Comparison of ENCODE assay signal across 23 cellular contexts in the genomic region with DNA sequence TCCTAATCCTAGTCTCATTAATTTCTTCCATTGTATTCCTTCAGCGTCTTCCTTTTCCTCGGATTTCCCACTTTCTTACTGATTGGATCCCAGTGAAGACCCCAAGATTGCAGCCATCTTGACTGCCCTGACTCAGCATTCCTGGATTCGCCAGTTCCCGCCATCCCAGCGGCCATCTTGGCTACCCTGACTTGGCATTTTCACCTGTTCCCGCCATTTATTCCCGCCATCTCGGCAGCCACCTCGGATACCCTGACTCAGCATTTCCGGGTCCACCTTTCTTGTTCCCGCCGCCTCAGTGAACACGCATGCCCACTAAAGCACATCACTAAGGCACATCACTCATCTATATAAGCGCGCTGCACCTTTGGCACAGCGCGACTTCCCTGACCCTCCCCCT. TPM values are rescaled to one million over a fixed set of nuclear protein-coding genes. Genes with fewer than 3 reads are reported as not detected.
DNase-seq lines count a peak whose midpoint lies in the region; ATAC-seq and TF ChIP-seq lines count a peak whose summit lies in the region.
"Had no signal": no experiment of that assay in that cellular context is flagged by ENCODE, and none has a peak within 500 bp of the region (broad histone marks: within the 10 kb centered on the region; RNA-seq: fewer than 3 reads in every experiment).

No MANE protein-coding gene starts in this region.

- peaks cover 4% of the 10 kb centered on the region for H3K9me2 ChIP-seq in GM23338 (ENCODE audit: insufficient read depth)

- H4K20me1 ChIP-seq in GM23338 (replicated peaks; ENCODE audit: insufficient read depth) = no peaks in the 10 kb centered on the region
- H4K20me1 ChIP-seq: BLaER1 had no signal

- BruUV-seq in MCF 10A (replicated peaks; lab: Mats Ljungman, UMichigan) = no TSS peak

- H3K79me2 ChIP-seq in GM23338 (replicated peaks; ENCODE audit: insufficient read depth) = no peaks in the 10 kb centered on the region

- intact Hi-C loops in MCF 10A (cut with micrococcal nuclease) = no loop called here

- peaks cover 24% of the 10 kb centered on the region for H3K36me3 Mint-ChIP-seq in GM23338 (ENCODE audit: low read depth)
- H3K36me3 Mint-ChIP-seq in chondrocyte (ENCODE audit: low read depth) = no peaks in the 10 kb centered on the region
- no peaks in the 10 kb centered on the region for H3K36me3 Mint-ChIP-seq in MCF 10A (ENCODE audit: insufficient read depth, unreplicated experiment)
- no peaks in the 10 kb centered on the region for H3K36me3 Mint-ChIP-seq in activated T-helper 17 cell treated with anti-CD3 and anti-CD28 coated beads, Interleukin-2, amount 50 U/mL, for 72 hours (ENCODE audit: low read depth)
- H3K36me3 Mint-ChIP-seq in activated T-cell treated with anti-CD3 and anti-CD28 coated beads, Interleukin-2, amount 50 U/mL, for 72 hours (ENCODE audit: insufficient read depth in 2 of 2) = peaks cover 0 to 3% of the 10 kb centered on the region in 2 donors

- DNase-seq in GM23338 (ENCODE audit: low spot score) (peak; percentile 34), NCI-H1930 (lab: John Stamatoyannopoulos, UW) (peak; percentile 75 to 76), chondrocyte (ENCODE audit: low spot score) (peak; percentile 38), MCF 10A (ENCODE audit: unreplicated experiment) (no peak)
- no peak for DNase-seq in activated T-cell treated with anti-CD3 and anti-CD28 coated beads, Interleukin-2, amount 50 U/mL, for 72 hours
- DNase-seq: ACHN; CD4-positive, alpha-beta T cell; COR-L47; DMS79; NCI-H1105; NCI-H146; NCI-H2029 treated with DMSO at 0.1 percent for 48 hours; NCI-H2171; NCI-H524 treated with DMSO at 0.1 percent for 48 hours; SHP77 treated with DMSO at 0.1 percent for 48 hours had no signal

- no peaks in the 10 kb centered on the region for H3F3A ChIP-seq in GM23338 (replicated peaks; ENCODE audit: low read depth)

- CTCF ChIA-PET in MCF 10A (lab: Yijun Ruan, JAX) = no interaction called here

- no peak overlapping the region for H3K4me2 ChIP-seq in GM23338
- H3K4me2 ChIP-seq: BLaER1, KMS-11 had no signal

- POLR2A ChIA-PET in MCF 10A (lab: Yijun Ruan, JAX) = no interaction called here

- H3K27me3 Mint-ChIP-seq in GM23338 (ENCODE audit: insufficient read depth, low read depth, poor library complexity) (peaks cover 11% of the 10 kb centered on the region), chondrocyte (ENCODE audit: low read depth) (no peaks in the 10 kb centered on the region), MCF 10A (ENCODE audit: insufficient read depth, unreplicated experiment) (no peaks in the 10 kb centered on the region)
- peaks cover 5% of the 10 kb centered on the region for H3K27me3 Mint-ChIP-seq in activated T-helper 17 cell treated with anti-CD3 and anti-CD28 coated beads, Interleukin-2, amount 50 U/mL, for 72 hours
- H3K27me3 Mint-ChIP-seq in activated T-cell treated with anti-CD3 and anti-CD28 coated beads, Interleukin-2, amount 50 U/mL, for 72 hours (ENCODE audit: low read depth) = no peaks in the 10 kb centered on the region
- H3K27me3 Mint-ChIP-seq: CD4-positive, alpha-beta T cell had no signal

- H3K27ac Mint-ChIP-seq in GM23338 (peak overlapping the region; percentile 94), chondrocyte (ENCODE audit: unreplicated experiment) (no peak overlapping the region), MCF 10A (ENCODE audit: low read depth, unreplicated experiment) (no peak overlapping the region)
- H3K27ac Mint-ChIP-seq in activated T-helper 17 cell treated with anti-CD3 and anti-CD28 coated beads, Interleukin-2, amount 50 U/mL, for 72 hours = no peak overlapping the region
- H3K27ac Mint-ChIP-seq in activated T-cell treated with anti-CD3 and anti-CD28 coated beads, Interleukin-2, amount 50 U/mL, for 72 hours = no peak overlapping the region
- H3K27ac Mint-ChIP-seq: CD4-positive, alpha-beta T cell had no signal

- no peaks in the 10 kb centered on the region for H3K4me1 ChIP-seq in GM23338 (ENCODE audit: insufficient read depth)
- H3K4me1 ChIP-seq: BLaER1, HAP-1 had no signal

- no peaks in the 10 kb centered on the region for H3K36me3 ChIP-seq in GM23338 (ENCODE audit: insufficient read depth)
- H3K36me3 ChIP-seq: BLaER1, HAP-1 had no signal

- H3K4me3 ChIP-seq in GM23338 = no peak overlapping the region
- H3K4me3 ChIP-seq: BLaER1, HAP-1, SK-N-MC had no signal

- H3K27ac ChIP-seq in GM23338 (ENCODE audit: low read depth) = no peak overlapping the region
- H3K27ac ChIP-seq: BLaER1, HL-60, KMS-11, RWPE1, SK-N-MC had no signal

- TF ChIP-seq CTCF in GM23338 (conservative IDR thresholded peaks at IDR 0.05; ENCODE audit: low read depth in 2 of 2) = no peak
- no peak for TF ChIP-seq CTCF in chondrocyte (IDR thresholded peaks at IDR 0.05)
- TF ChIP-seq CTCF in MCF 10A (IDR thresholded peaks at IDR 0.05; ENCODE audit: unreplicated experiment) = no peak

- H3K9me3 Mint-ChIP-seq in GM23338 (peaks cover 52% of the 10 kb centered on the region), chondrocyte (ENCODE audit: low read depth) (peaks cover 65% of the 10 kb centered on the region), MCF 10A (ENCODE audit: unreplicated experiment) (peaks cover 48% of the 10 kb centered on the region)
- H3K9me3 Mint-ChIP-seq in activated T-helper 17 cell treated with anti-CD3 and anti-CD28 coated beads, Interleukin-2, amount 50 U/mL, for 72 hours = peaks cover 25% of the 10 kb centered on the region
- peaks cover 7 to 10% of the 10 kb centered on the region in 2 donors for H3K9me3 Mint-ChIP-seq in activated T-cell treated with anti-CD3 and anti-CD28 coated beads, Interleukin-2, amount 50 U/mL, for 72 hours

- H2AFZ ChIP-seq in GM23338 = 0 out of 2 replicates have a peak overlapping the region, but pooled peaks have one; percentile 38

- ATAC-seq in GM23338 = no peak
- no peak for ATAC-seq in activated T-helper 17 cell treated with anti-CD3 and anti-CD28 coated beads, Interleukin-2, amount 50 U/mL, for 72 hours (replicated peaks)
- no peak for ATAC-seq in activated T-cell treated with anti-CD3 and anti-CD28 coated beads, Interleukin-2, amount 50 U/mL, for 72 hours (replicated peaks in 1 of 2)

- no peak overlapping the region for H3K4me3 Mint-ChIP-seq in GM23338
- no peak overlapping the region for H3K4me3 Mint-ChIP-seq in chondrocyte (ENCODE audit: unreplicated experiment)
- H3K4me3 Mint-ChIP-seq in MCF 10A (ENCODE audit: unreplicated experiment) = no peak overlapping the region
- H3K4me3 Mint-ChIP-seq in activated T-helper 17 cell treated with anti-CD3 and anti-CD28 coated beads, Interleukin-2, amount 50 U/mL, for 72 hours = no peak overlapping the region
- H3K4me3 Mint-ChIP-seq in activated T-cell treated with anti-CD3 and anti-CD28 coated beads, Interleukin-2, amount 50 U/mL, for 72 hours = no peak overlapping the region
- H3K4me3 Mint-ChIP-seq: CD4-positive, alpha-beta T cell had no signal

- no peaks in the 10 kb centered on the region for H3K27me3 ChIP-seq in GM23338 (ENCODE audit: insufficient read depth)
- H3K27me3 ChIP-seq: BLaER1 had no signal

- H3K4me1 Mint-ChIP-seq in GM23338 = no peaks in the 10 kb centered on the region
- no peaks in the 10 kb centered on the region for H3K4me1 Mint-ChIP-seq in chondrocyte (ENCODE audit: low read depth)
- H3K4me1 Mint-ChIP-seq in MCF 10A (ENCODE audit: insufficient read depth, unreplicated experiment) = no peaks in the 10 kb centered on the region
- H3K4me1 Mint-ChIP-seq in activated T-helper 17 cell treated with anti-CD3 and anti-CD28 coated beads, Interleukin-2, amount 50 U/mL, for 72 hours = no peaks in the 10 kb centered on the region
- H3K4me1 Mint-ChIP-seq in activated T-cell treated with anti-CD3 and anti-CD28 coated beads, Interleukin-2, amount 50 U/mL, for 72 hours (ENCODE audit: low read depth) = no peaks in the 10 kb centered on the region

TF ChIP-seq in GM23338, 12 proteins besides CTCF, POLR2A, EP300 and RAD21 (continues in another document):
- TF ChIP-seq STAT1 (IDR thresholded peaks at IDR 0.05; ENCODE audit: unreplicated experiment) = no peak

RNA-seq across cellular contexts. Expression of a gene that starts 13.8 kb away (rescaled TPM):
- not detected in 2 replicates for total RNA-seq in GM23338 (2014; rRNA removed; shearing (Covaris generic))
- not detected in 2 replicates for polyA plus RNA-seq in GM23338 (2016; fragmentation: Nextera tagmentation; extraction: Ambion mirVana)
- total RNA-seq in chondrocyte (not detected in 3 replicates), MCF 10A (2022) (not detected in 2 replicates)
- not detected for total RNA-seq in activated T-helper 17 cell treated with anti-CD3 and anti-CD28 coated beads, Interleukin-2, amount 50 U/mL, for 72 hours
- not detected for total RNA-seq in activated T-cell treated with anti-CD3 and anti-CD28 coated beads, Interleukin-2, amount 50 U/mL, for 72 hours
- total RNA-seq: CD4-positive, alpha-beta T cell; HT-29 had no signal

RNA-seq across cellular contexts. Expression of a gene that starts 35.3 kb away (rescaled TPM):
- not detected in 2 replicates for total RNA-seq in GM23338 (2014; rRNA removed; shearing (Covaris generic))
- polyA plus RNA-seq in GM23338 (2016; fragmentation: Nextera tagmentation; extraction: Ambion mirVana) = not detected in 2 replicates
- total RNA-seq in chondrocyte (not detected in 3 replicates), MCF 10A (2022) (not detected in 2 replicates)
- not detected for total RNA-seq in activated T-helper 17 cell treated with anti-CD3 and anti-CD28 coated beads, Interleukin-2, amount 50 U/mL, for 72 hours
- total RNA-seq in activated T-cell treated with anti-CD3 and anti-CD28 coated beads, Interleukin-2, amount 50 U/mL, for 72 hours = not detected
- total RNA-seq: CD4-positive, alpha-beta T cell; HT-29 had no signal

RNA-seq across cellular contexts. Expression of a gene that starts 40.0 kb away (rescaled TPM):
- 1.9 TPM in 1 of 2 replicates, not detected in the other for total RNA-seq in GM23338 (2014; rRNA removed; shearing (Covaris generic))
- polyA plus RNA-seq in GM23338 (2016; fragmentation: Nextera tagmentation; extraction: Ambion mirVana) = not detected in 2 replicates
- total RNA-seq in chondrocyte (not detected in 3 replicates), MCF 10A (2022) (not detected in 2 replicates)
- not detected for total RNA-seq in activated T-helper 17 cell treated with anti-CD3 and anti-CD28 coated beads, Interleukin-2, amount 50 U/mL, for 72 hours
- total RNA-seq in activated T-cell treated with anti-CD3 and anti-CD28 coated beads, Interleukin-2, amount 50 U/mL, for 72 hours = not detected
- total RNA-seq: CD4-positive, alpha-beta T cell; HT-29 had no signal

RNA-seq across cellular contexts. Expression of a gene that starts 47.8 kb away (rescaled TPM):
- not detected in 2 replicates for total RNA-seq in GM23338 (2014; rRNA removed; shearing (Covaris generic))
- polyA plus RNA-seq in GM23338 (2016; fragmentation: Nextera tagmentation; extraction: Ambion mirVana) = not detected in 2 replicates
- total RNA-seq in chondrocyte (not detected in 3 replicates), MCF 10A (2022) (not detected in 2 replicates)
- not detected for total RNA-seq in activated T-helper 17 cell treated with anti-CD3 and anti-CD28 coated beads, Interleukin-2, amount 50 U/mL, for 72 hours
- not detected for total RNA-seq in activated T-cell treated with anti-CD3 and anti-CD28 coated beads, Interleukin-2, amount 50 U/mL, for 72 hours
- total RNA-seq: CD4-positive, alpha-beta T cell; HT-29 had no signal

RNA-seq across cellular contexts. Expression of a gene that starts 58.5 kb away (rescaled TPM):
- total RNA-seq in GM23338 (2014; rRNA removed; shearing (Covaris generic)) = 0.17 TPM in 1 of 2 replicates, not detected in the other
- not detected in 2 replicates for polyA plus RNA-seq in GM23338 (2016; fragmentation: Nextera tagmentation; extraction: Ambion mirVana)
- total RNA-seq in chondrocyte = not detected in 3 replicates
- total RNA-seq in MCF 10A (2022) = not detected in 2 replicates
- not detected for total RNA-seq in activated T-helper 17 cell treated with anti-CD3 and anti-CD28 coated beads, Interleukin-2, amount 50 U/mL, for 72 hours
- total RNA-seq in activated T-cell treated with anti-CD3 and anti-CD28 coated beads, Interleukin-2, amount 50 U/mL, for 72 hours = not detected
- total RNA-seq: CD4-positive, alpha-beta T cell; HT-29 had no signal

Comparison
In these comparisons a context has a peak if more than half of its experiments do, and no peak if none do; other contexts are left out.
1. DNase-seq: peak in GM23338 (single experiment), NCI-H1930 (2 of 2) and chondrocyte (single experiment); none in MCF 10A (single experiment) and activated T-cell treated with anti-CD3 and anti-CD28 coated beads, Interleukin-2, amount 50 U/mL, for 72 hours (0 of 2).